In genomic region chr7:158818325-158819213, GRCh38 we compare ENCODE assay signal across 8 cellular contexts. TPM values are rescaled to one million over a fixed set of nuclear protein-coding genes. Genes with fewer than 3 reads are reported as not detected.
DNase-seq lines count a peak whose midpoint lies in the region; ATAC-seq and TF ChIP-seq lines count a peak whose summit lies in the region.

No MANE protein-coding gene starts in this region.

- TF ChIP-seq CTCF in activated CD8-positive, alpha-beta T cell treated with anti-CD3 and anti-CD28 coated beads for 36 hours (IDR thresholded peaks at IDR 0.05) = no peak
- no peak for TF ChIP-seq CTCF in mesothelial cell of epicardium (IDR thresholded peaks at IDR 0.05; ENCODE audit: unreplicated experiment)

- H3K9me3 Mint-ChIP-seq in activated CD8-positive, alpha-beta T cell treated with anti-CD3 and anti-CD28 coated beads for 36 hours = no peaks in the 10 kb centered on the region
- H3K9me3 Mint-ChIP-seq in effector memory CD8-positive, alpha-beta T cell = no peaks in the 10 kb centered on the region
- H3K9me3 Mint-ChIP-seq in mesothelial cell of epicardium = no peaks in the 10 kb centered on the region

- peak overlapping the region; percentile 81 for H3K4me3 Mint-ChIP-seq in activated CD8-positive, alpha-beta T cell treated with anti-CD3 and anti-CD28 coated beads for 36 hours
- peak overlapping the region; percentile 81 to 89 for H3K4me3 Mint-ChIP-seq in effector memory CD8-positive, alpha-beta T cell
- peak overlapping the region; percentile 9 for H3K4me3 Mint-ChIP-seq in mesothelial cell of epicardium

- DNase-seq in NCI-H1436 (lab: John Stamatoyannopoulos, UW) (peak; percentile 23), NCI-H1436 treated with DMSO at 0.1 percent for 48 hours (lab: John Stamatoyannopoulos, UW) (no peak), NCI-H146 (lab: John Stamatoyannopoulos, UW) (peak; percentile 65), mesothelial cell of epicardium (ENCODE audit: low spot score in 2 of 2, unreplicated experiment in 2 of 2) (no peak)
- DNase-seq in activated CD8-positive, alpha-beta T cell treated with anti-CD3 and anti-CD28 coated beads for 36 hours = peak; percentile 87
- DNase-seq in effector memory CD8-positive, alpha-beta T cell = peak; percentile 69 to 72 (median 69)
- peak; percentile 42 to 59 for DNase-seq in stimulated activated CD8-positive, alpha-beta memory T cell treated with anti-CD3 and anti-CD28 coated beads, Interleukin-4, amount 100 ng/mL, for 1 hour (ENCODE audit: low read depth in 2 of 2, low spot score in 1 of 2)

- peak overlapping the region; percentile 98 for H3K27ac Mint-ChIP-seq in activated CD8-positive, alpha-beta T cell treated with anti-CD3 and anti-CD28 coated beads for 36 hours
- peak overlapping the region; percentile 97 to 98 for H3K27ac Mint-ChIP-seq in effector memory CD8-positive, alpha-beta T cell
- peak overlapping the region; percentile 95 for H3K27ac Mint-ChIP-seq in mesothelial cell of epicardium

- peak; percentile 79 for ATAC-seq in HG02678 (IDR thresholded peaks at IDR 0.05; ENCODE audit: unreplicated experiment)
- peak; percentile 74 for ATAC-seq in activated CD8-positive, alpha-beta T cell treated with anti-CD3 and anti-CD28 coated beads for 36 hours
- ATAC-seq in effector memory CD8-positive, alpha-beta T cell (replicated peaks) = peak; percentile 80

- no peaks in the 10 kb centered on the region for H3K27me3 Mint-ChIP-seq in activated CD8-positive, alpha-beta T cell treated with anti-CD3 and anti-CD28 coated beads for 36 hours
- H3K27me3 Mint-ChIP-seq in effector memory CD8-positive, alpha-beta T cell = no peaks in the 10 kb centered on the region
- H3K27me3 Mint-ChIP-seq in mesothelial cell of epicardium (ENCODE audit: low read depth) = no peaks in the 10 kb centered on the region

- intact Hi-C loops in activated CD8-positive, alpha-beta T cell treated with anti-CD3 and anti-CD28 coated beads for 36 hours (cut with micrococcal nuclease) = loop anchor here (5.0 kb wide), 1 partner anchor 116 kb away; the partner anchor contains the start of gene NCAPG2

- peaks cover 91% of the 10 kb centered on the region for H3K4me1 Mint-ChIP-seq in activated CD8-positive, alpha-beta T cell treated with anti-CD3 and anti-CD28 coated beads for 36 hours (ENCODE audit: low read depth)
- peaks cover 68 to 76% of the 10 kb centered on the region in 2 donors for H3K4me1 Mint-ChIP-seq in effector memory CD8-positive, alpha-beta T cell (ENCODE audit: low read depth in 2 of 2)
- H3K4me1 Mint-ChIP-seq in mesothelial cell of epicardium = peaks cover 72% of the 10 kb centered on the region

- CTCF ChIA-PET in activated CD8-positive, alpha-beta T cell treated with anti-CD3 and anti-CD28 coated beads for 36 hours (lab: Charles Lee) = no interaction called here

- peaks cover 20% of the 10 kb centered on the region for H3K36me3 Mint-ChIP-seq in activated CD8-positive, alpha-beta T cell treated with anti-CD3 and anti-CD28 coated beads for 36 hours (ENCODE audit: low read depth)
- H3K36me3 Mint-ChIP-seq in effector memory CD8-positive, alpha-beta T cell (ENCODE audit: insufficient read depth) = peaks cover 41% of the 10 kb centered on the region
- no peaks in the 10 kb centered on the region for H3K36me3 Mint-ChIP-seq in mesothelial cell of epicardium

- POLR2A ChIA-PET in activated CD8-positive, alpha-beta T cell treated with anti-CD3 and anti-CD28 coated beads for 36 hours (lab: Charles Lee) = interaction anchor here (0.7 to 5.1 kb wide), 5 partner anchors 7 to 49 kb away, joined by 3 to 28 read pairs (median 6); partner anchors contain the start of gene ESYT2

RNA-seq across cellular contexts. Expression of gene ESYT2, which starts 10.7 kb away (rescaled TPM):
- 10 to 100 TPM; 55.5 to 56.6 TPM for total RNA-seq in activated CD8-positive, alpha-beta T cell treated with anti-CD3 and anti-CD28 coated beads for 36 hours
- total RNA-seq in mesothelial cell of epicardium = 36.5 to 37.1 TPM (median 36.7 TPM) in 3 replicates

RNA-seq across cellular contexts. Expression of gene DYNC2I1, which starts 37.8 kb away (rescaled TPM):
- 10 to 100 TPM; 14.8 to 17.0 TPM for total RNA-seq in activated CD8-positive, alpha-beta T cell treated with anti-CD3 and anti-CD28 coated beads for 36 hours
- 31.1 to 36.2 TPM (median 36.0 TPM) in 3 replicates for total RNA-seq in mesothelial cell of epicardium

Comparison
In these comparisons a context has a peak if more than half of its experiments do, and no peak if none do; other contexts are left out.
1. DNase-seq: peak in NCI-H1436 (single experiment), NCI-H146 (single experiment), activated CD8-positive, alpha-beta T cell treated with anti-CD3 and anti-CD28 coated beads for 36 hours (single experiment), effector memory CD8-positive, alpha-beta T cell (3 of 3) and stimulated activated CD8-positive, alpha-beta memory T cell treated with anti-CD3 and anti-CD28 coated beads, Interleukin-4, amount 100 ng/mL, for 1 hour (2 of 2); none in NCI-H1436 treated with DMSO at 0.1 percent for 48 hours (single experiment) and mesothelial cell of epicardium (0 of 2).
2. H3K4me3 Mint-ChIP-seq: peak in every context shown above with its lines; median percentile 85 in effector memory CD8-positive, alpha-beta T cell; 81 in activated CD8-positive, alpha-beta T cell treated with anti-CD3 and anti-CD28 coated beads for 36 hours; 9 in mesothelial cell of epicardium.
3. Peak in every context shown above with its lines, with median percentiles within 50 percentile points of each other: ATAC-seq and H3K27ac Mint-ChIP-seq.